In genomic region chr1:24856787-24857527, GRCh38 we compare ENCODE assay signal across 22 cellular contexts.
"Had no signal": no experiment of that assay in that cellular context is flagged by ENCODE, and none has a peak within 500 bp of the region (broad histone marks: within the 10 kb centered on the region; RNA-seq: fewer than 3 reads in every experiment).

No MANE protein-coding gene starts in this region.

- H3K4me3 ChIP-seq: ascending aorta, cardiac muscle cell, left lung, lower lobe of right lung, pancreas, psoas muscle, testis, transverse colon, uterus had no signal

- H3K4me1 Mint-ChIP-seq: activated naive CD8-positive, alpha-beta T cell treated with anti-CD3 and anti-CD28 coated beads, Interleukin-2, amount 10 ng/mL, durations not matched to agents 7 days and 5 days; brain; WTC11 had no signal

- H3K4me3 Mint-ChIP-seq: activated naive CD8-positive, alpha-beta T cell treated with anti-CD3 and anti-CD28 coated beads, Interleukin-2, amount 10 ng/mL, durations not matched to agents 7 days and 5 days; brain; nephron; WTC11 had no signal

- H3K27me3 ChIP-seq: ascending aorta, cardiac muscle cell, pancreas, testis, transverse colon, uterus had no signal

- H3K9me3 Mint-ChIP-seq: activated naive CD8-positive, alpha-beta T cell treated with anti-CD3 and anti-CD28 coated beads, Interleukin-2, amount 10 ng/mL, durations not matched to agents 7 days and 5 days; brain; nephron; WTC11 had no signal

- H3K9me3 ChIP-seq: ascending aorta, left lung, lower lobe of right lung, neutrophil, pancreas, psoas muscle, testis, transverse colon, uterus had no signal

- DNase-seq: activated CD4-positive, alpha-beta T cell treated with anti-CD3 and anti-CD28 coated beads for 1 hour; activated effector memory CD4-positive, alpha-beta T cell treated with Interleukin-2 at 50 U/mL for 16 hours; activated naive CD4-positive, alpha-beta T cell treated with Interleukin-2 at 50 U/mL for 16 hours; activated naive CD8-positive, alpha-beta T cell treated with anti-CD3 and anti-CD28 coated beads, Interleukin-2, amount 10 ng/mL, durations not matched to agents 7 days and 5 days; cortex of kidney; foreskin fibroblast; hypothalamus; kidney glomerular epithelial cell; left lung; lower lobe of right lung; pancreas; psoas muscle; stimulated activated naive CD4-positive, alpha-beta T cell treated with Interleukin-2 at 50 U/mL for 16 hours; testis; transverse colon; uterus had no signal

- H3K4me1 ChIP-seq: ascending aorta, left lung, pancreas, psoas muscle, testis, uterus had no signal

- H3K36me3 ChIP-seq: ascending aorta, cardiac muscle cell, left lung, lower lobe of right lung, neutrophil, pancreas, transverse colon, uterus had no signal

- H3K27ac Mint-ChIP-seq: activated naive CD8-positive, alpha-beta T cell treated with anti-CD3 and anti-CD28 coated beads, Interleukin-2, amount 10 ng/mL, durations not matched to agents 7 days and 5 days; brain; nephron; WTC11 had no signal

- ATAC-seq: left lung, lower lobe of right lung, pancreas, psoas muscle had no signal

- H3K27ac ChIP-seq: ascending aorta, cardiac muscle cell, left lung, lower lobe of right lung, neutrophil, pancreas, psoas muscle, testis, transverse colon, uterus had no signal

- H3K36me3 Mint-ChIP-seq: activated naive CD8-positive, alpha-beta T cell treated with anti-CD3 and anti-CD28 coated beads, Interleukin-2, amount 10 ng/mL, durations not matched to agents 7 days and 5 days; brain; WTC11 had no signal
